ENCODE assay signal across 2 cellular contexts in the genomic region with DNA sequence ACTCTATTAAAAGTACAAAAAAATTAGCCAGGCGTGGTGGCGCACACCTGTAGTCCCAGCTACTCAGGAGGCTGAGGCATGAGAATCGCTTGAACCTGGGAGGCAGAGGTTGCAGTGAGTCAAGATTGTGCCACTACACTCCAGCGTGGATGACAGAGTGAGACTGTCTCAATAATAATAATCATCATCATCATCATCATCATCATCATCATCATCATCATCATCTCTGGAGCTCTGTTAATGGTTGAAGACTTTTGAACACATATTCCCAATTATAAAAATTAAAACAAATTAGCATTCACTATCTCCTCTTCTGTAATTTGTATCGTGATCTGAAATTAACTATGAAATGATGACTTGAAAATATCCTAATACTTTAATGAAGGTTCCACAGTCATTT.
DNase-seq lines count a peak whose midpoint lies in the region; ATAC-seq, FAIRE-seq and TF ChIP-seq lines count a peak whose summit lies in the region.
"Not testable (repeated sequence)": the region's sequence is repeated elsewhere in the genome, so short reads cannot be mapped to it uniquely, and the experiment has no call there.

No MANE protein-coding gene starts in this region.

- not testable (repeated sequence) for TF ChIP-seq POLR2A in HepG2 (IDR thresholded peaks at IDR 0.05; ENCODE audit: insufficient read depth in 1 of 2, low read depth in 2 of 2, low read length in 2 of 2)

- not testable (repeated sequence) for H3K36me3 ChIP-seq in HEK293 (ENCODE audit: control insufficient read depth in 2 of 2, insufficient read depth in 1 of 2, low read length in 2 of 2); HepG2 (replicated peaks in 1 of 2; ENCODE audit: control insufficient read depth in 1 of 2, insufficient read depth in 2 of 2, low read length in 2 of 2)

- H3K9ac ChIP-seq in HepG2 (ENCODE audit: insufficient read depth, low read depth, low read length), result not testable (repeated sequence)

- H3K9me3 ChIP-seq in HEK293 (ENCODE audit: control insufficient read depth, insufficient read depth, low read depth, low read length); HepG2 (ENCODE audit: low read length): not testable (repeated sequence)

- H3K4me1 ChIP-seq in HEK293 (ENCODE audit: control insufficient read depth, insufficient read depth, low read length); HepG2 (ENCODE audit: insufficient read depth, low read length): not testable (repeated sequence)

- not testable (repeated sequence) for FAIRE-seq in HepG2 (lab: Jason Lieb, UNC)

- not testable (repeated sequence) for H2AFZ ChIP-seq in HepG2 (ENCODE audit: low read length)

- not testable (repeated sequence) for H4K20me1 ChIP-seq in HepG2 (ENCODE audit: insufficient read depth, low read length)

- H3K4me2 ChIP-seq in HepG2 (ENCODE audit: low read depth, low read length), result not testable (repeated sequence)

- POLR2A ChIA-PET in HEK293 (lab: Yijun Ruan, JAX); HepG2 (lab: Yijun Ruan, JAX): not testable (repeated sequence)

- WGBS in HepG2 (ENCODE audit: low lambda C conversion rate), result 44% methylated on average over 5 of the region's 5 CpGs

- H3K79me2 ChIP-seq in HepG2 (ENCODE audit: insufficient read depth, low read length), result not testable (repeated sequence)

- TF ChIP-seq RAD21 in HepG2 (CRISPR knock-in tag; IDR thresholded peaks at IDR 0.05), result not testable (repeated sequence)

- not testable (repeated sequence) for H3K4me3 ChIP-seq in HEK293 (ENCODE audit: low read depth, low read length); HepG2 (replicated peaks in 1 of 3; ENCODE audit: insufficient read depth in 1 of 3, low read depth in 2 of 3, low read length in 3 of 3)

- TF ChIP-seq CTCF in HEK293 (tag by site-specific recombination; IDR thresholded peaks at IDR 0.05); HepG2 (CRISPR knock-in tag; IDR thresholded peaks at IDR 0.05): not testable (repeated sequence)

- not testable (repeated sequence) for DNase-seq in HepG2 (ENCODE audit: low spot score)

- CTCF ChIA-PET in HEK293 (lab: Yijun Ruan, JAX), result interaction anchor here (0.6 kb wide), 1 partner anchor 153 kb away, joined by 3 read pairs; no protein-coding TSS in a partner anchor
- CTCF ChIA-PET in HepG2 (lab: Yijun Ruan, JAX; ENCODE audit: low intra/inter-chr PET ratio, low total read pairs), result not testable (repeated sequence)

- BruUV-seq in HepG2 (replicated peaks; lab: Mats Ljungman, UMichigan), result not testable (repeated sequence)

- H3K27ac ChIP-seq in HEK293 (ENCODE audit: extremely low read depth, low read depth, low read length); HepG2 (ENCODE audit: extremely low read length, insufficient read depth, low read length): not testable (repeated sequence)

- not testable (repeated sequence) for TF ChIP-seq EP300 in HepG2 (IDR thresholded peaks at IDR 0.05; ENCODE audit: low read depth in 2 of 2, low read length in 2 of 2); HepG2 (CRISPR knock-in tag; IDR thresholded peaks at IDR 0.05; ENCODE audit: borderline replicate concordance)

- in situ Hi-C loops in HepG2 (cut with HindIII; ENCODE audit: extremely low pct_ligation_motif_present, low pct_unique_long_range_greater_than_20kb), result not testable (repeated sequence)

- H3K27me3 ChIP-seq in HepG2 (ENCODE audit: control insufficient read depth in 1 of 2, insufficient read depth in 2 of 2, low read length in 2 of 2), result not testable (repeated sequence)

- intact Hi-C loops in HepG2 (cut with micrococcal nuclease; ENCODE audit: unreplicated experiment), result loop anchor here (10.0 kb wide), 1 partner anchor 68 kb away; no protein-coding TSS in a partner anchor

- ATAC-seq in HepG2, result not testable (repeated sequence)

TF ChIP-seq in HEK293, 187 proteins besides CTCF, POLR2A, EP300 and RAD21:
- TF ChIP-seq, protein P1, sequence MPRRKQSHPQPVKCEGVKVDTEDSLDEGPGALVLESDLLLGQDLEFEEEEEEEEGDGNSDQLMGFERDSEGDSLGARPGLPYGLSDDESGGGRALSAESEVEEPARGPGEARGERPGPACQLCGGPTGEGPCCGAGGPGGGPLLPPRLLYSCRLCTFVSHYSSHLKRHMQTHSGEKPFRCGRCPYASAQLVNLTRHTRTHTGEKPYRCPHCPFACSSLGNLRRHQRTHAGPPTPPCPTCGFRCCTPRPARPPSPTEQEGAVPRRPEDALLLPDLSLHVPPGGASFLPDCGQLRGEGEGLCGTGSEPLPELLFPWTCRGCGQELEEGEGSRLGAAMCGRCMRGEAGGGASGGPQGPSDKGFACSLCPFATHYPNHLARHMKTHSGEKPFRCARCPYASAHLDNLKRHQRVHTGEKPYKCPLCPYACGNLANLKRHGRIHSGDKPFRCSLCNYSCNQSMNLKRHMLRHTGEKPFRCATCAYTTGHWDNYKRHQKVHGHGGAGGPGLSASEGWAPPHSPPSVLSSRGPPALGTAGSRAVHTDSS (tag by site-specific recombination; IDR thresholded peaks at IDR 0.05), result peak; percentile 58; the same call in 1 of the 2 replicates

TF ChIP-seq in HepG2, 621 proteins besides CTCF, POLR2A, EP300 and RAD21:
- TF ChIP-seq CREB1 (IDR thresholded peaks at IDR 0.05), result peak; percentile 82
- TF ChIP-seq CREB1 (CRISPR knock-in tag; IDR thresholded peaks at IDR 0.05), result not testable (repeated sequence)
